Comparison of ENCODE assay signal across 10 cellular contexts in the genomic region with DNA sequence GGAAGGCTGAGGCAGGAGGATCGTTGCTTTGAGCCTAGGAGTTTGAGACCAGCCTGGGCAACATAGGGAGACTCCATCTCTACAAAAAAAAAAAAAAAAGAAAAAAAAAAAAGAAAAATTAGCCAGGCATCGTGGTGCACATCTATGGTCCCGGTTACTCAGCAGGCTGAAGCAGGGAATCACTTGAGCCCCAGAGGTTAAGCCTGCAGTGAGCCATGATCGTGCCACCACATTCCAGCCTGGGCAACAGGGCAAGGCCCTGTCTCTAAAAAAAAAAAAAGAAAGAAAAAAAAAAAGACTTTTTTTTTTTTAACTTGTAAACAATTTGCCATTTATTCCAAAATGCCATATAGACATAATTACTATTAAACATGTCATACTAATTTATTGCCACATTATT.
DNase-seq lines count a peak whose midpoint lies in the region; ATAC-seq, FAIRE-seq and TF ChIP-seq lines count a peak whose summit lies in the region.
"Had no signal": no experiment of that assay in that cellular context is flagged by ENCODE, and none has a peak within 500 bp of the region (broad histone marks: within the 10 kb centered on the region; RNA-seq: fewer than 3 reads in every experiment).

No MANE protein-coding gene starts in this region.

- no peak for TF ChIP-seq EP300 in esophagus muscularis mucosa (IDR thresholded peaks at IDR 0.05)

- no peaks in the 10 kb centered on the region for H3K9me3 ChIP-seq in esophagus muscularis mucosa
- H3K9me3 ChIP-seq: left lung had no signal

- H3K4me1 ChIP-seq in esophagus muscularis mucosa, result peaks cover 55 to 62% (median 57%) of the 10 kb centered on the region in 4 donors

- FAIRE-seq in GM12891 (lab: Jason Lieb, UNC), result no peak

- no peaks in the 10 kb centered on the region for H3K27me3 ChIP-seq in esophagus muscularis mucosa
- H3K27me3 ChIP-seq: left lung had no signal

- no peak for TF ChIP-seq CTCF in esophagus muscularis mucosa (IDR thresholded peaks at IDR 0.05)
- no peak for TF ChIP-seq CTCF in lower leg skin (IDR thresholded peaks at IDR 0.05)

- TF ChIP-seq POLR2A in esophagus muscularis mucosa (IDR thresholded peaks at IDR 0.05; ENCODE audit: low read depth) (no peak), GM12891 (IDR thresholded peaks at IDR 0.05; ENCODE audit: low read depth, low read length) (no peak), lower leg skin (IDR thresholded peaks at IDR 0.05) (no peak)

- H3K4me3 ChIP-seq in esophagus muscularis mucosa, result no peak overlapping the region
- no peak overlapping the region for H3K4me3 ChIP-seq in lower leg skin (ENCODE audit: low read depth, poor library complexity, severe bottlenecking)
- H3K4me3 ChIP-seq: left lung had no signal

- no peaks in the 10 kb centered on the region for H3K27me3 Mint-ChIP-seq in T-helper 1 cell treated with Interleukin-12 subunit alpha and Interleukin-12 subunit beta and Interleukin-4 antibody, amounts not matched to agents 30 μg/mL and 1 μg/mL, for 36 hours (ENCODE audit: low read depth)
- no peaks in the 10 kb centered on the region for H3K27me3 Mint-ChIP-seq in T-cell
- H3K27me3 Mint-ChIP-seq in stimulated activated naive CD8-positive, alpha-beta T cell treated with anti-CD3 and anti-CD28 coated beads, Interleukin-15, amount 100 ng/mL, for 72 hours, result no peaks in the 10 kb centered on the region

- ATAC-seq in T-cell (replicated peaks in 1 of 4), result peak in 1 of 4 experiments; percentile 1
- no peak for ATAC-seq in stimulated activated naive CD8-positive, alpha-beta T cell treated with anti-CD3 and anti-CD28 coated beads, Interleukin-15, amount 100 ng/mL, for 72 hours
- ATAC-seq in activated CD4-positive, CD25-positive, alpha-beta regulatory T cell treated with anti-CD3 and anti-CD28 coated beads, Interleukin-2, amount 50 U/mL, for 24 hours, result no peak

- DNase-seq in T-helper 1 cell, result no peak
- no peak for DNase-seq in T-cell
- DNase-seq in esophagus muscularis mucosa (ENCODE audit: extremely low spot score), result no peak
- DNase-seq in stimulated activated naive CD8-positive, alpha-beta T cell treated with anti-CD3 and anti-CD28 coated beads, Interleukin-15, amount 100 ng/mL, for 72 hours, result no peak
- DNase-seq in GM12891 (ENCODE audit: insufficient read length, low spot score), result no peak
- DNase-seq in lower leg skin (ENCODE audit: low spot score in 2 of 2), result no peak
- DNase-seq: left lung had no signal

- CTCF ChIA-PET in T-cell (lab: Charles Lee), result interaction anchor here in 1 of 2 donors (0.6 to 2.1 kb wide), 3 partner anchors 13 to 66 kb away, joined by 3 to 10 read pairs (median 4); no protein-coding TSS in a partner anchor

- POLR2A ChIA-PET in T-cell (lab: Charles Lee), result interaction anchor here in 1 of 2 donors (2.2 kb wide), 1 partner anchor 63 kb away, joined by 11 read pairs; no protein-coding TSS in a partner anchor

- H3K27ac Mint-ChIP-seq in T-helper 1 cell treated with Interleukin-12 subunit alpha and Interleukin-12 subunit beta and Interleukin-4 antibody, amounts not matched to agents 30 μg/mL and 1 μg/mL, for 36 hours, result peak overlapping the region; percentile 92
- H3K27ac Mint-ChIP-seq in T-cell, result peak overlapping the region; percentile 100
- peak overlapping the region; percentile 74 to 91 for H3K27ac Mint-ChIP-seq in stimulated activated naive CD8-positive, alpha-beta T cell treated with anti-CD3 and anti-CD28 coated beads, Interleukin-15, amount 100 ng/mL, for 72 hours

- 55% methylated on average over 4 of the region's 4 CpGs for WGBS in esophagus muscularis mucosa
- WGBS in lower leg skin, 2 donors, result 64 to 71% methylated on average over 4 of the region's 4 CpGs

- no peaks in the 10 kb centered on the region for H3K36me3 ChIP-seq in esophagus muscularis mucosa
- H3K36me3 ChIP-seq: left lung had no signal

- peaks cover 76% of the 10 kb centered on the region for H3K4me1 Mint-ChIP-seq in T-helper 1 cell treated with Interleukin-12 subunit alpha and Interleukin-12 subunit beta and Interleukin-4 antibody, amounts not matched to agents 30 μg/mL and 1 μg/mL, for 36 hours (ENCODE audit: low read depth)
- peaks cover 88 to 99% (median 89%) of the 10 kb centered on the region in 3 donors for H3K4me1 Mint-ChIP-seq in T-cell
- H3K4me1 Mint-ChIP-seq in stimulated activated naive CD8-positive, alpha-beta T cell treated with anti-CD3 and anti-CD28 coated beads, Interleukin-15, amount 100 ng/mL, for 72 hours, result peaks cover 97% of the 10 kb centered on the region

- no peaks in the 10 kb centered on the region for H3K9me3 Mint-ChIP-seq in T-helper 1 cell treated with Interleukin-12 subunit alpha and Interleukin-12 subunit beta and Interleukin-4 antibody, amounts not matched to agents 30 μg/mL and 1 μg/mL, for 36 hours
- no peaks in the 10 kb centered on the region for H3K9me3 Mint-ChIP-seq in T-cell
- no peaks in the 10 kb centered on the region for H3K9me3 Mint-ChIP-seq in stimulated activated naive CD8-positive, alpha-beta T cell treated with anti-CD3 and anti-CD28 coated beads, Interleukin-15, amount 100 ng/mL, for 72 hours

- peak overlapping the region; percentile 73 for H3K4me3 Mint-ChIP-seq in T-helper 1 cell treated with Interleukin-12 subunit alpha and Interleukin-12 subunit beta and Interleukin-4 antibody, amounts not matched to agents 30 μg/mL and 1 μg/mL, for 36 hours
- peak overlapping the region; percentile 84 to 86 (median 84) for H3K4me3 Mint-ChIP-seq in T-cell
- peak overlapping the region; percentile 89 to 93 for H3K4me3 Mint-ChIP-seq in stimulated activated naive CD8-positive, alpha-beta T cell treated with anti-CD3 and anti-CD28 coated beads, Interleukin-15, amount 100 ng/mL, for 72 hours

- H3K36me3 Mint-ChIP-seq in T-helper 1 cell treated with Interleukin-12 subunit alpha and Interleukin-12 subunit beta and Interleukin-4 antibody, amounts not matched to agents 30 μg/mL and 1 μg/mL, for 36 hours (ENCODE audit: low read depth), result peaks cover 13% of the 10 kb centered on the region
- peaks cover 24% of the 10 kb centered on the region for H3K36me3 Mint-ChIP-seq in T-cell

- H3K27ac ChIP-seq in esophagus muscularis mucosa (replicated peaks in 1 of 4), result peak overlapping the region; percentile 60 to 68 (median 64)
- H3K27ac ChIP-seq: 22Rv1 had no signal

- intact Hi-C loops in esophagus muscularis mucosa (cut with DNase I) (loop anchor here (5.0 kb wide), 1 partner anchor 61 kb away; no protein-coding TSS in a partner anchor), lower leg skin (cut with DNase I; ENCODE audit: low total_unique reads) (no loop called here)

TF ChIP-seq in GM12891, 5 proteins besides CTCF, POLR2A, EP300 and RAD21:
- TF ChIP-seq TAF1 (IDR thresholded peaks at IDR 0.05; ENCODE audit: low read depth, low read length) (no peak), SPI1 (IDR thresholded peaks at IDR 0.05; ENCODE audit: low read depth, low read length) (no peak), POLR2AphosphoS5 (IDR thresholded peaks at IDR 0.05; ENCODE audit: low read depth, low read length) (no peak), PAX5 (IDR thresholded peaks at IDR 0.05; ENCODE audit: insufficient read depth, low read length, severe bottlenecking) (no peak), POU2F2 (IDR thresholded peaks at IDR 0.05; ENCODE audit: low read depth, low read length) (no peak)
